14 cellular contexts compared by ENCODE assay signal in the genomic region with DNA sequence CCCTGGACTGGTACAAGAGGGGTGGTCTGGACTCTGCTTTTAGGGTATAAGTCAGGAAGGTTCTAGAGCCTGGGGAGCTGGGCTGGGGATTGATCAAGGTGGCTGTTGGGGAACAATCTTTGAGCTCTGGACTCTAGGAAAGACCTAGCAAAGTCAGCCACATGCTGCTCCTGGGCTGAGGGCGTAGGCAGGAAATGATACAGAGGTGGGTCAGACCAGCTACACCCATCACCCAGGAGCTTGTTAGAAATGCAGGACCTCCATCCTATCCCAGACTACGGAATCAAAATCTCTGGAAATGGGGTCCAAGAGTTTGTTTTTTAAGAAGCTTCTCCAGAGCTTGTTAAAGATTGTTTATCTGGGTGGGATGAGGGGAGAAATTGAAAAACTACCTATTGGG. TPM values are rescaled to one million over a fixed set of nuclear protein-coding genes. Genes with fewer than 3 reads are reported as not detected.
DNase-seq lines count a peak whose midpoint lies in the region; ATAC-seq and TF ChIP-seq lines count a peak whose summit lies in the region.
"Had no signal": no experiment of that assay in that cellular context is flagged by ENCODE, and none has a peak within 500 bp of the region (broad histone marks: within the 10 kb centered on the region; RNA-seq: fewer than 3 reads in every experiment).

No MANE protein-coding gene starts in this region.

- ATAC-seq in GM21447 (IDR thresholded peaks at IDR 0.05; ENCODE audit: unreplicated experiment) = no peak
- ATAC-seq: activated naive CD4-positive, alpha-beta T cell treated with anti-CD3 and anti-CD28 coated beads, Interleukin-2, amount 50 U/mL, for 72 hours had no signal

- H3K4me2 ChIP-seq in osteoblast (ENCODE audit: insufficient read depth, low read length) = no peak overlapping the region

- WGBS in esophagus squamous epithelium, 2 donors = 65 to 78% methylated on average over 2 of the region's 2 CpGs
- WGBS in thyroid gland, 2 donors = 95 to 97% methylated on average over 2 of the region's 2 CpGs

- H3K9me3 ChIP-seq in osteoblast (ENCODE audit: low read depth, low read length) (no peaks in the 10 kb centered on the region), esophagus squamous epithelium (no peaks in the 10 kb centered on the region), right atrium auricular region (no peaks in the 10 kb centered on the region), thyroid gland (no peaks in the 10 kb centered on the region)

- H3K4me3 ChIP-seq in ACC112 (ENCODE audit: low read depth, low read length) (no peak overlapping the region), osteoblast (ENCODE audit: insufficient read depth, low read length) (no peak overlapping the region), esophagus squamous epithelium (no peak overlapping the region), right atrium auricular region (no peak overlapping the region), thyroid gland (replicated peaks in 1 of 3) (no peak overlapping the region)

- H3K4me1 ChIP-seq in ACC112 (ENCODE audit: control insufficient read depth, insufficient read depth, low read length, unreplicated experiment) (peaks cover 84% of the 10 kb centered on the region), osteoblast (ENCODE audit: insufficient read depth, low read length) (peaks cover 66% of the 10 kb centered on the region), esophagus squamous epithelium (peaks cover 29 to 68% (median 47%) of the 10 kb centered on the region in 3 donors), right atrium auricular region (peaks cover 0 to 21% of the 10 kb centered on the region in 2 donors), thyroid gland (peaks cover 0 to 24% of the 10 kb centered on the region in 2 donors)

- H2AFZ ChIP-seq in ACC112 (ENCODE audit: low read length, unreplicated experiment) (no peak overlapping the region), osteoblast (ENCODE audit: low read length) (no peak overlapping the region)

- no peaks in the 10 kb centered on the region for H4K20me1 ChIP-seq in osteoblast (ENCODE audit: insufficient read depth, low read length)

- no peaks in the 10 kb centered on the region for H3K79me2 ChIP-seq in ACC112 (ENCODE audit: control insufficient read depth, insufficient read depth, low read length, unreplicated experiment)
- no peaks in the 10 kb centered on the region for H3K79me2 ChIP-seq in osteoblast (ENCODE audit: insufficient read depth, low read length)

- intact Hi-C loops in esophagus squamous epithelium (cut with DNase I) (no loop called here), thyroid gland (cut with DNase I) (no loop called here)

- no peak for TF ChIP-seq CTCF in osteoblast (IDR thresholded peaks at IDR 0.05; ENCODE audit: extremely low read depth, low read depth, low read length)
- TF ChIP-seq CTCF in esophagus squamous epithelium (IDR thresholded peaks at IDR 0.05) = no peak
- no peak for TF ChIP-seq CTCF in right atrium auricular region (IDR thresholded peaks at IDR 0.05)
- no peak for TF ChIP-seq CTCF in thyroid gland (IDR thresholded peaks at IDR 0.05)

- H3K27ac ChIP-seq in ACC112 (ENCODE audit: low read depth, low read length) (peak overlapping the region; percentile 99), osteoblast (ENCODE audit: low read depth, low read length) (peak overlapping the region; percentile 95), esophagus squamous epithelium (peak overlapping the region in 2 of 4 donors; percentile 91 to 92), right atrium auricular region (no peak overlapping the region), thyroid gland (no peak overlapping the region)

- H3K36me3 ChIP-seq in ACC112 (ENCODE audit: insufficient read depth, low read length) = no peaks in the 10 kb centered on the region
- no peaks in the 10 kb centered on the region for H3K36me3 ChIP-seq in osteoblast (ENCODE audit: insufficient read depth, low read length)
- no peaks in the 10 kb centered on the region for H3K36me3 ChIP-seq in esophagus squamous epithelium
- H3K36me3 ChIP-seq in right atrium auricular region = no peaks in the 10 kb centered on the region
- no peaks in the 10 kb centered on the region for H3K36me3 ChIP-seq in thyroid gland

- DNase-seq in M059J (ENCODE audit: low read depth) (peak; percentile 49), cerebellar cortex (ENCODE audit: low spot score) (peak; percentile 13), osteoblast (ENCODE audit: insufficient read length, low spot score, missing footprints) (no peak), esophagus squamous epithelium (lab: John Stamatoyannopoulos, UW) (no peak), right atrium auricular region (ENCODE audit: low spot score) (no peak), thyroid gland (no peak)
- DNase-seq: caudate nucleus, Kasumi-1, NCI-H526 treated with DMSO at 0.1 percent for 48 hours, RPMI8226, T-helper 1 cell had no signal

- no peaks in the 10 kb centered on the region for H3K27me3 ChIP-seq in ACC112 (ENCODE audit: insufficient read depth, low read length)
- no peaks in the 10 kb centered on the region for H3K27me3 ChIP-seq in osteoblast (ENCODE audit: insufficient read depth, low read length)
- no peaks in the 10 kb centered on the region for H3K27me3 ChIP-seq in esophagus squamous epithelium
- no peaks in the 10 kb centered on the region for H3K27me3 ChIP-seq in right atrium auricular region
- H3K27me3 ChIP-seq in thyroid gland = no peaks in the 10 kb centered on the region

- TF ChIP-seq POLR2A in esophagus squamous epithelium (IDR thresholded peaks at IDR 0.05) (no peak), thyroid gland (IDR thresholded peaks at IDR 0.05) (no peak)

RNA-seq across cellular contexts. Expression of a gene that starts 9.4 kb away (rescaled TPM):
- 1.4 TPM in 2 replicates for total RNA-seq in M059J (2014; rRNA removed; shearing (Covaris generic))
- total RNA-seq in osteoblast (0.72 and 1.2 TPM in 2 replicates), esophagus squamous epithelium (1 to 10 TPM in 2 of 4 donors, under 1 TPM in 2; 0.76 to 2.5 (median 1.6) TPM), right atrium auricular region (not detected), thyroid gland (1 to 10 TPM in 1 of 4 donors, under 1 TPM in 1, not detected in 2; 0.40 to 3.5 TPM)

Comparison
In these comparisons a context has a peak if more than half of its experiments do, and no peak if none do; other contexts are left out.
1. H3K27ac ChIP-seq: peak in ACC112 (single experiment) and osteoblast (single experiment); none in right atrium auricular region (0 of 2) and thyroid gland (0 of 3).
2. DNase-seq: peak in M059J (single experiment) and cerebellar cortex (single experiment); none in osteoblast (single experiment), esophagus squamous epithelium (single experiment), right atrium auricular region (single experiment) and thyroid gland (0 of 2).